Comparison of ENCODE assay signal across 1 cellular context in the genomic region with DNA sequence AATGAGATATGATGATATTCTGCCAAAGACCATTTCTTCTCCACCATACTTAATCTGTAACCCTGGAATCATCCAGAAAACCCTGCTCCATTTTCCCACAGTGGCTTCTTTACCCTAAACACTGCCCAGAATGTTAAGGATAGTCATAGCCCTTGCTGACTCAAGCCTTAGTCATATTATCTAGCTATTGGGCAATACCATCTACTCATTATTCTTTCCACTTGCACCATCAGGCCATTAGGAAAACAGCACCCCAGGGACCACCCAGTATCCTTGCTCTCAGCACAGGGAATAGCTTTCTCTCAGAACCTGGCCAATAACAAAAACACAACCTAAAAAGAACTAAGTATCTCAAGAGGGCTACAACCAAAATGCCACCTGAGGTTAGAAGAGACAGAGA.
TF ChIP-seq lines count a peak whose summit lies in the region.

No MANE protein-coding gene starts in this region.

TF ChIP-seq in GM23338, 12 proteins besides CTCF, POLR2A, EP300 and RAD21 (continued from another document):
- no peak for TF ChIP-seq REST (IDR thresholded peaks at IDR 0.05; ENCODE audit: unreplicated experiment)
- no peak for TF ChIP-seq JUNB (IDR thresholded peaks at IDR 0.05; ENCODE audit: unreplicated experiment)
- no peak for TF ChIP-seq EZH2 (IDR thresholded peaks at IDR 0.05; ENCODE audit: low read depth, unreplicated experiment)
TF ChIP-seq in GM23338: peak in this region for 0.
